Comparison of ENCODE assay signal across 10 cellular contexts in the genomic region with DNA sequence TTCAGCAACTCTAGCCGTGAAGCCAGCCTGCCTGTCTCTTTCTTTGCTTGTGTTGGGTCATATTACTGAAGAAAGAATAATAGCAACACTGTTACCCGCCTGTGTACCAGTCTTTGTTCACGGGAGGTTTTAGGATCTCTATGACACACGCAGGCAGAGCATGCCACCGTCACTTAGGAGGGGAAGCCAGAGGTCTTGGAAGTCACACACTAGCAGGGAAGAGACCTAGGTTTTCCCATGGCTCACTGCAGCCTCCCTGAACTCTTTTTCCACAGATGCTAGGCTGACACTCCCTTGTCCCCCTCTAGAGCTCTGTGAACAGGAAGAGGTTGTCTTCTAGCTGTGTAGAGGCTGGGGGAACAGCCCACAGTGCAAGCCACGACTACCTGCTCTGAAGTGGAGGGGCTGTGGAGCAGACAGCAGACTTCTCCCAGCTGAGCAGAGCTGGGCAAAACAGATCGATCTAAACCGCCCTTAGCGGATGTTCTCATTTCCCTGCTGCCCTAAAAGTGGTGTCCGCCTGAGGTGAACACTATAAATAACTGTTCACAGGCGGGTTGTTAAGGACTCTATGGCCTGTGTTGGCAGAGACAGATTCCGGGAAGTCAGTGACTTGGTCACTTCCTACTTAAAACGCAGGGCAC.
A peak's percentile ranks its signal among the peaks of the same experiment; 100 is the strongest.
DNase-seq lines count a peak whose midpoint lies in the region; ATAC-seq and TF ChIP-seq lines count a peak whose summit lies in the region.
"Had no signal": no experiment of that assay in that cellular context is flagged by ENCODE, and none has a peak within 500 bp of the region (broad histone marks: within the 10 kb centered on the region; RNA-seq: fewer than 3 reads in every experiment).

No MANE protein-coding gene starts in this region.

- H3K27me3 Mint-ChIP-seq in endodermal cell (ENCODE audit: insufficient read depth): peaks cover 3% of the 10 kb centered on the region

- no peaks in the 10 kb centered on the region for H3K9me3 Mint-ChIP-seq in endodermal cell
- H3K9me3 Mint-ChIP-seq: T-helper 1 cell treated with Interleukin-12 subunit alpha and Interleukin-12 subunit beta and Interleukin-4 antibody, amounts not matched to agents 30 μg/mL and 1 μg/mL, for 36 hours had no signal

- H3K27ac ChIP-seq in endodermal cell (ENCODE audit: low read depth, low read length): peak overlapping the region; percentile 34

- H3K36me3 Mint-ChIP-seq in endodermal cell (ENCODE audit: low read depth): no peaks in the 10 kb centered on the region

- DNase-seq in DMS153 (lab: John Stamatoyannopoulos, UW) (peak; percentile 64), NOMO-1 (lab: John Stamatoyannopoulos, UW; ENCODE audit: unreplicated experiment in 2 of 2) (peak; percentile 73), endodermal cell (peak; percentile 54), pons (ENCODE audit: low spot score) (peak; percentile 81), RKO (ENCODE audit: low spot score) (no peak)
- DNase-seq: foreskin melanocyte had no signal

- no peaks in the 10 kb centered on the region for H3K9me3 ChIP-seq in endodermal cell (ENCODE audit: control insufficient read depth, low read length)

- peak overlapping the region; percentile 30 for H3K27ac Mint-ChIP-seq in endodermal cell
- H3K27ac Mint-ChIP-seq: T-helper 1 cell treated with Interleukin-12 subunit alpha and Interleukin-12 subunit beta and Interleukin-4 antibody, amounts not matched to agents 30 μg/mL and 1 μg/mL, for 36 hours had no signal

- H3K9ac ChIP-seq in endodermal cell (ENCODE audit: extremely low read depth, low read length, poor library complexity, severe bottlenecking): no peak overlapping the region

- peaks cover 9% of the 10 kb centered on the region for H3K4me1 ChIP-seq in endodermal cell (ENCODE audit: control insufficient read depth, insufficient read depth, low read length)

- WGBS in endodermal cell (ENCODE audit: insufficient coverage in 1 of 2, insufficient read length in 1 of 2), 2 experiments: 81 to 96% methylated on average over 7 to 13 of the region's 13 CpGs

- no peaks in the 10 kb centered on the region for H3K27me3 ChIP-seq in endodermal cell (ENCODE audit: control insufficient read depth, insufficient read depth, low read length, poor library complexity, severe bottlenecking)

- ATAC-seq in GM19324 (IDR thresholded peaks at IDR 0.05; ENCODE audit: low FRiP score, unreplicated experiment) (no peak), GM21825 (IDR thresholded peaks at IDR 0.05; ENCODE audit: unreplicated experiment) (no peak), GM19452 (IDR thresholded peaks at IDR 0.05; ENCODE audit: unreplicated experiment) (no peak)

- no peak overlapping the region for H3K4me3 ChIP-seq in endodermal cell (ENCODE audit: low read length)

- H3K4me1 Mint-ChIP-seq in endodermal cell: peaks cover 40% of the 10 kb centered on the region

- TF ChIP-seq CTCF in endodermal cell (conservative IDR thresholded peaks at IDR 0.05): no peak

- H3K36me3 ChIP-seq in endodermal cell (ENCODE audit: control insufficient read depth, insufficient read depth, low read length): no peaks in the 10 kb centered on the region

- H3K4me3 Mint-ChIP-seq in endodermal cell: no peak overlapping the region
- H3K4me3 Mint-ChIP-seq: T-helper 1 cell treated with Interleukin-12 subunit alpha and Interleukin-12 subunit beta and Interleukin-4 antibody, amounts not matched to agents 30 μg/mL and 1 μg/mL, for 36 hours had no signal
